ENCODE assay signal across 1 cellular context in the genomic region with DNA sequence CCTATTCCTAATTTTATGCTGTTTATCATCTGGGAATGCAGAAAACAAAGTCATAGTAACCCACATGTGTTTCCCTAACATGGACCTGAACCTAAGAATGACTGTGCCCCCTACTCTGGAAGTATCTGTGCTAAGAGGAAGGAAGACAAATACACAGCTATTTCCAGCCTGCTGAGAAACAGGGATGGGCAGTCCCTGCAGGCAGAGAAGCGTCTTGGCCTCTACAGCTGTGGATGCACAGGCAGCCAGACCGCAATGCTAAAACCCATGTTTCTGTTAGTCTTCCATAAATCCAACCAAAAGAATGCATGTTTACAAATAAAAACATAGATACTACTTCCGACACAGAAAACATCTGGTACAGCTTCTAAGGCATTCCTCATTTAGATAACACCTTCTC.
TF ChIP-seq lines count a peak whose summit lies in the region.

No MANE protein-coding gene starts in this region.

TF ChIP-seq in SK-N-SH, 30 proteins besides CTCF, POLR2A, EP300 and RAD21 (continued from another document):
- TF ChIP-seq, protein P1, sequence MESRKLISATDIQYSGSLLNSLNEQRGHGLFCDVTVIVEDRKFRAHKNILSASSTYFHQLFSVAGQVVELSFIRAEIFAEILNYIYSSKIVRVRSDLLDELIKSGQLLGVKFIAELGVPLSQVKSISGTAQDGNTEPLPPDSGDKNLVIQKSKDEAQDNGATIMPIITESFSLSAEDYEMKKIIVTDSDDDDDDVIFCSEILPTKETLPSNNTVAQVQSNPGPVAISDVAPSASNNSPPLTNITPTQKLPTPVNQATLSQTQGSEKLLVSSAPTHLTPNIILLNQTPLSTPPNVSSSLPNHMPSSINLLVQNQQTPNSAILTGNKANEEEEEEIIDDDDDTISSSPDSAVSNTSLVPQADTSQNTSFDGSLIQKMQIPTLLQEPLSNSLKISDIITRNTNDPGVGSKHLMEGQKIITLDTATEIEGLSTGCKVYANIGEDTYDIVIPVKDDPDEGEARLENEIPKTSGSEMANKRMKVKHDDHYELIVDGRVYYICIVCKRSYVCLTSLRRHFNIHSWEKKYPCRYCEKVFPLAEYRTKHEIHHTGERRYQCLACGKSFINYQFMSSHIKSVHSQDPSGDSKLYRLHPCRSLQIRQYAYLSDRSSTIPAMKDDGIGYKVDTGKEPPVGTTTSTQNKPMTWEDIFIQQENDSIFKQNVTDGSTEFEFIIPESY (IDR thresholded peaks at IDR 0.05; ENCODE audit: borderline replicate concordance, low read depth): no peak
